17 cellular contexts compared by ENCODE assay signal in the genomic region with DNA sequence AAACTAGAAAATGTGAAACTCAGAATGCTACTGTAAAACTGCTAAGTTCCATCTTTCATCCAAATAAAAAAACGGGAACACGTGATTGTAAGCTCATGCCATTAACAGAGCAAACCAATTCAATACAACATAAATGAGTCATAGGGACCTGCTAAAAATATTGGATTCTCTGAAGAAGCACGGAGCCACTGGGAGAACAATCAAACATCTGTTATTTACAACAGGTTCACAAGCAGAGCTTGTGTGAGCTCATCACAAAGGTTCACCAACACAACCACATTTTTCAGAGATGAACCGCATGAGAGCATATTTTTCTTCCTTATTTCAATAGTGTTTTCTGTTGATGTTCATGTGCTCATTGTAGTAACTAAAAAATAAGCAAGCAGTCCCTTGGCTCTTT.
DNase-seq lines count a peak whose midpoint lies in the region; TF ChIP-seq lines count a peak whose summit lies in the region.
"Had no signal": no experiment of that assay in that cellular context is flagged by ENCODE, and none has a peak within 500 bp of the region (broad histone marks: within the 10 kb centered on the region; RNA-seq: fewer than 3 reads in every experiment).

No MANE protein-coding gene starts in this region.

- TF ChIP-seq POLR2A in breast epithelium (IDR thresholded peaks at IDR 0.05) (no peak), tibial nerve (IDR thresholded peaks at IDR 0.05) (no peak)

- no peaks in the 10 kb centered on the region for H3K36me3 ChIP-seq in mammary epithelial cell (ENCODE audit: insufficient read depth, low read length)
- no peaks in the 10 kb centered on the region for H3K36me3 ChIP-seq in breast epithelium
- no peaks in the 10 kb centered on the region for H3K36me3 ChIP-seq in tibial nerve
- H3K36me3 ChIP-seq in OCI-LY7 (ENCODE audit: insufficient read depth, low read length), result no peaks in the 10 kb centered on the region
- H3K36me3 ChIP-seq: esophagus muscularis mucosa, left lung, suprapubic skin had no signal

- H3K9me2 ChIP-seq in OCI-LY7 (ENCODE audit: insufficient read depth, low read length), result no peaks in the 10 kb centered on the region

- H2AFZ ChIP-seq in mammary epithelial cell (ENCODE audit: low read depth, low read length) (no peak overlapping the region), OCI-LY7 (ENCODE audit: low read length) (no peak overlapping the region)

- no peak for TF ChIP-seq CTCF in mammary epithelial cell (conservative IDR thresholded peaks at IDR 0.05 in 1 of 2, IDR thresholded peaks at IDR 0.05 in 1 of 2; ENCODE audit: extremely low read depth in 1 of 2, insufficient read depth in 1 of 2, low read depth in 1 of 2, low read length in 2 of 2)
- TF ChIP-seq CTCF in breast epithelium (IDR thresholded peaks at IDR 0.05), result no peak
- TF ChIP-seq CTCF in tibial nerve (IDR thresholded peaks at IDR 0.05), result no peak
- TF ChIP-seq CTCF in OCI-LY7 (conservative IDR thresholded peaks at IDR 0.05; ENCODE audit: low read length), result no peak

- no peak overlapping the region for H3K9ac ChIP-seq in mammary epithelial cell (ENCODE audit: insufficient read depth, low read length)
- H3K9ac ChIP-seq: KMS-11 had no signal

- H3K9me3 ChIP-seq in mammary epithelial cell (replicated peaks; ENCODE audit: insufficient read depth, low read length) (no peaks in the 10 kb centered on the region), breast epithelium (no peaks in the 10 kb centered on the region), tibial nerve (peaks cover 0 to 5% (median 0%) of the 10 kb centered on the region in 4 donors), OCI-LY7 (ENCODE audit: low read length) (no peaks in the 10 kb centered on the region)
- H3K9me3 ChIP-seq: suprapubic skin had no signal

- no peaks in the 10 kb centered on the region for H3K27me3 ChIP-seq in mammary epithelial cell (ENCODE audit: insufficient read depth, low read length)
- no peaks in the 10 kb centered on the region for H3K27me3 ChIP-seq in breast epithelium
- no peaks in the 10 kb centered on the region for H3K27me3 ChIP-seq in tibial nerve
- H3K27me3 ChIP-seq: esophagus muscularis mucosa, left lung, suprapubic skin had no signal

- WGBS in mammary epithelial cell (ENCODE audit: low coverage, missing lambda C conversion rate), result 60% methylated on average over 4 of the region's 4 CpGs
- WGBS in tibial nerve, 2 donors, result 8 to 17% methylated on average over 4 of the region's 4 CpGs

- in situ Hi-C loops in mammary epithelial cell (cut with MboI; ENCODE audit: low sequenced_read_pairs in 2 of 2), result loop anchor here in 1 of 2 donors (25.0 kb wide), 1 partner anchor 457 kb away; no protein-coding TSS in a partner anchor

- CTCF ChIA-PET in mammary epithelial cell (lab: Charles Lee; ENCODE audit: low non-redundant PET), result no interaction called here
- CTCF ChIA-PET in OCI-LY7 (lab: Charles Lee; ENCODE audit: unreplicated experiment), result no interaction called here

- no peak for TF ChIP-seq EP300 in tibial nerve (IDR thresholded peaks at IDR 0.05)

- H3K79me2 ChIP-seq in mammary epithelial cell (ENCODE audit: insufficient read depth, low read length), result no peaks in the 10 kb centered on the region
- no peaks in the 10 kb centered on the region for H3K79me2 ChIP-seq in OCI-LY7 (ENCODE audit: insufficient read depth, low read depth, low read length)

- peak; percentile 41 for DNase-seq in mammary epithelial cell
- no peak for DNase-seq in breast epithelium (ENCODE audit: low spot score in 2 of 2)
- peak; percentile 74 for DNase-seq in NCI-H69 (lab: John Stamatoyannopoulos, UW)
- DNase-seq in fibroblast of gingiva (ENCODE audit: low read depth), result peak; percentile 15
- DNase-seq in tibial nerve (ENCODE audit: low spot score in 2 of 2), result no peak
- DNase-seq in OCI-LY7 (ENCODE audit: low spot score), result no peak
- no peak for DNase-seq in posterior cingulate gyrus
- no peak for DNase-seq in cerebellum (ENCODE audit: low spot score)
- DNase-seq: activated CD8-positive, alpha-beta T cell treated with anti-CD3 and anti-CD28 coated beads for 36 hours; amniotic stem cell; cortex of kidney; left lung; NCI-H187 had no signal

- POLR2A ChIA-PET in OCI-LY7 (lab: Charles Lee), result no interaction called here

- H3K27ac ChIP-seq in mammary epithelial cell (ENCODE audit: insufficient read depth, low read depth, low read length) (no peak overlapping the region), breast epithelium (no peak overlapping the region), tibial nerve (no peak overlapping the region), OCI-LY7 (ENCODE audit: low read depth, low read length, poor library complexity, severe bottlenecking) (no peak overlapping the region)
- H3K27ac ChIP-seq: esophagus muscularis mucosa, KMS-11, left lung, SK-N-MC, suprapubic skin had no signal

- H4K20me1 ChIP-seq in mammary epithelial cell (ENCODE audit: insufficient read depth, low read length) (no peaks in the 10 kb centered on the region), OCI-LY7 (ENCODE audit: insufficient read depth, low read length) (no peaks in the 10 kb centered on the region)

- dilution Hi-C loops in mammary epithelial cell (cut with HindIII; ENCODE audit: low sequenced_read_pairs), result no loop called here

- BruUV-seq in mammary epithelial cell (replicated peaks; lab: Mats Ljungman, UMichigan) (no TSS peak), OCI-LY7 (replicated peaks; lab: Mats Ljungman, UMichigan) (no TSS peak)

- H3K4me2 ChIP-seq in mammary epithelial cell (ENCODE audit: insufficient read depth, low read depth, low read length) (no peak overlapping the region), OCI-LY7 (ENCODE audit: low read length) (no peak overlapping the region)
- H3K4me2 ChIP-seq: KMS-11 had no signal

- intact Hi-C loops in mammary epithelial cell (cut with micrococcal nuclease), result no loop called here
- intact Hi-C loops in breast epithelium (cut with DNase I; ENCODE audit: low total_unique reads), result no loop called here
- intact Hi-C loops in OCI-LY7 (cut with micrococcal nuclease; ENCODE audit: unreplicated experiment), result no loop called here
- intact Hi-C loops in posterior cingulate gyrus (cut with DNase I), result no loop called here

- H3K4me1 ChIP-seq in mammary epithelial cell (ENCODE audit: insufficient read depth, low read length) (no peaks in the 10 kb centered on the region), breast epithelium (no peaks in the 10 kb centered on the region), tibial nerve (no peaks in the 10 kb centered on the region), OCI-LY7 (ENCODE audit: insufficient read depth, low read length, poor library complexity, severe bottlenecking) (no peaks in the 10 kb centered on the region)
- H3K4me1 ChIP-seq: esophagus muscularis mucosa, left lung, suprapubic skin had no signal

- H3K4me3 ChIP-seq in mammary epithelial cell (replicated peaks in 1 of 3; ENCODE audit: insufficient read depth in 1 of 3, low read depth in 2 of 3, low read length in 3 of 3) (no peak overlapping the region), breast epithelium (no peak overlapping the region), tibial nerve (no peak overlapping the region), OCI-LY7 (ENCODE audit: low read depth, low read length, poor library complexity, severe bottlenecking) (no peak overlapping the region)
- H3K4me3 ChIP-seq: esophagus muscularis mucosa, left lung, SK-N-MC, suprapubic skin had no signal

Comparison
In these comparisons a context has a peak if more than half of its experiments do, and no peak if none do; other contexts are left out.
1. DNase-seq: peak in mammary epithelial cell (single experiment), NCI-H69 (single experiment) and fibroblast of gingiva (single experiment); none in breast epithelium (0 of 2), tibial nerve (0 of 2), OCI-LY7 (single experiment), posterior cingulate gyrus (0 of 10) and cerebellum (single experiment).